In the genomic region with DNA sequence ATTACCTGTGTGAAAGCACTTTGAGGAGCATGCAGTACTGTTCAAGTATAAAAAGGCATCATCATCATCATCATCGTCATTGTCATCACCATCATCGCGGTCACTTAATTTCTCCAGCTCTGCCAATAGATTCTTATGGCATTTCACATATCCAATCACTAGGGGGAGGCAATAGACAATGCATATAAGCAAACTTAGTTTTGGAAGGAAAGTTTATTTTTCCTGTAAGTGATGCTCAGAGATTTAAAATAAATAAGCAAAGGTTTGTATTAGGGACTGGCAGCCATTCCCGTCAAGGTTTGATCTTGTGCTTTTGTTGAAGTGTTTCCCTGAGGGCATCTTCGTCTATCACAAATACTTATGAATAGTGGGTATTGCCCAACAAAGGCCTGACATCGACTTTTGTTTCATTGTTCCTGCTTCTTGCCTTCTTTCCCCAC, we compare ENCODE assay signal across 9 cellular contexts.
DNase-seq lines count a peak whose midpoint lies in the region; ATAC-seq and TF ChIP-seq lines count a peak whose summit lies in the region.
"Had no signal": no experiment of that assay in that cellular context is flagged by ENCODE, and none has a peak within 500 bp of the region (broad histone marks: within the 10 kb centered on the region; RNA-seq: fewer than 3 reads in every experiment).

No MANE protein-coding gene starts in this region.

- H3K4me3 ChIP-seq in cardiac fibroblast (replicated peaks in 1 of 2; ENCODE audit: low read depth in 2 of 2, low read length in 2 of 2) (no peak overlapping the region), lung (no peak overlapping the region)

- DNase-seq in SIG-M5 treated with dmso at 0.1 percent for 504 hours (lab: John Stamatoyannopoulos, UW; ENCODE audit: unreplicated experiment) (peak; percentile 50), SIG-M5 (lab: John Stamatoyannopoulos, UW) (no peak), NCI-H345 treated with DMSO at 0.1 percent for 48 hours (lab: John Stamatoyannopoulos, UW; ENCODE audit: unreplicated experiment) (peak; percentile 22), cardiac fibroblast (ENCODE audit: low read depth in 2 of 2) (peak; percentile 77), lung (ENCODE audit: low spot score) (no peak)
- no peak for DNase-seq in activated naive CD4-positive, alpha-beta T cell treated with anti-CD3 and anti-CD28 coated beads, Interleukin-2, amount 50 U/mL, for 72 hours (ENCODE audit: low spot score in 2 of 2)

- peaks cover 0 to 3% of the 10 kb centered on the region in 2 donors for H3K4me1 ChIP-seq in lung (ENCODE audit: control insufficient read depth in 2 of 2, insufficient read depth in 2 of 2, low read length in 2 of 2)

- no peaks in the 10 kb centered on the region for H3K27me3 ChIP-seq in lung (ENCODE audit: control insufficient read depth, insufficient read depth)

- ATAC-seq in lung (ENCODE audit: insufficient read depth, low FRiP score) (no peak), HG03469 (IDR thresholded peaks at IDR 0.05; ENCODE audit: unreplicated experiment) (no peak), GM18861 (IDR thresholded peaks at IDR 0.05; ENCODE audit: unreplicated experiment) (no peak)
- ATAC-seq in activated naive CD4-positive, alpha-beta T cell treated with anti-CD3 and anti-CD28 coated beads, Interleukin-2, amount 50 U/mL, for 72 hours: no peak

- H3K9me3 ChIP-seq in lung (ENCODE audit: control insufficient read depth in 2 of 2, insufficient read depth in 1 of 2, low read length in 1 of 2): no peaks in the 10 kb centered on the region

- no peaks in the 10 kb centered on the region for H3K36me3 ChIP-seq in lung (ENCODE audit: control insufficient read depth in 2 of 2, insufficient read depth in 2 of 2, low read length in 2 of 2)

- no peaks in the 10 kb centered on the region for H3K36me3 Mint-ChIP-seq in activated naive CD4-positive, alpha-beta T cell treated with anti-CD3 and anti-CD28 coated beads, Interleukin-2, amount 50 U/mL, for 72 hours
- H3K36me3 Mint-ChIP-seq: activated naive CD4-positive, alpha-beta T cell treated with anti-CD3 and anti-CD28 coated beads, Interleukin-2, amount 50 U/mL, for 24 hours had no signal

- H3K27ac ChIP-seq in lung (ENCODE audit: low read depth in 1 of 2, low read length in 1 of 2): no peak overlapping the region

- no peak overlapping the region for H3K27ac Mint-ChIP-seq in activated naive CD4-positive, alpha-beta T cell treated with anti-CD3 and anti-CD28 coated beads, Interleukin-2, amount 50 U/mL, for 72 hours
- H3K27ac Mint-ChIP-seq: activated naive CD4-positive, alpha-beta T cell treated with anti-CD3 and anti-CD28 coated beads, Interleukin-2, amount 50 U/mL, for 24 hours had no signal

- 40 to 53% methylated on average over 6 of the region's 6 CpGs for WGBS in lung, 2 donors

- TF ChIP-seq CTCF in cardiac fibroblast (IDR thresholded peaks at IDR 0.05; ENCODE audit: low read depth, low read length): peak; percentile 66
- TF ChIP-seq CTCF in lung (IDR thresholded peaks at IDR 0.05; ENCODE audit: control extremely low read depth, extremely low read depth): peak; percentile 41

- H3K9me3 Mint-ChIP-seq in activated naive CD4-positive, alpha-beta T cell treated with anti-CD3 and anti-CD28 coated beads, Interleukin-2, amount 50 U/mL, for 72 hours: no peaks in the 10 kb centered on the region
- H3K9me3 Mint-ChIP-seq: activated naive CD4-positive, alpha-beta T cell treated with anti-CD3 and anti-CD28 coated beads, Interleukin-2, amount 50 U/mL, for 24 hours had no signal

Comparison
In these comparisons a context has a peak if more than half of its experiments do, and no peak if none do; other contexts are left out.
1. DNase-seq: peak in SIG-M5 treated with dmso at 0.1 percent for 504 hours (single experiment), NCI-H345 treated with DMSO at 0.1 percent for 48 hours (single experiment) and cardiac fibroblast (2 of 2); none in SIG-M5 (single experiment), lung (single experiment) and activated naive CD4-positive, alpha-beta T cell treated with anti-CD3 and anti-CD28 coated beads, Interleukin-2, amount 50 U/mL, for 72 hours (0 of 2).